ENCODE assay signal across 10 cellular contexts in the genomic region with DNA sequence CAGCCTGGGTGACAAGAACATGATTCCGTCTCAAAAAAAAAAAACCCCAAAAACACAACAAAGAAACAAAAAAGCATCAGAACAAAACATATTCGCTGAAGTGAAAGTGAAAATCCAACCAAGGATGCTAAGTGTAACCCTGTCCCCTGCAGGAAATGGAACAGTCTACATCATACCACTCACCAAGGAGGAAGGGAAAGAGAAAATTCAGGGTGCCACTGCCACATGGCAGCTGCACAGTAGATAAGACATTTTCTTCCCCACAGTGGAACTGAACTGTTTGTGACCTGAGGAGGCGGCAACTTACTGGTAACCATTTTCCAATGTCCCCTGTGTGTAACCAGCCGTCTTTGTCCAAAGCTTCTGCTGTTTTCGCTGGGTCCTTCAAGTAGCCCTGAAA. TPM values are rescaled to one million over a fixed set of nuclear protein-coding genes. Genes with fewer than 3 reads are reported as not detected.
A peak's percentile ranks its signal among the peaks of the same experiment; 100 is the strongest.
DNase-seq lines count a peak whose midpoint lies in the region; ATAC-seq and TF ChIP-seq lines count a peak whose summit lies in the region.
"Had no signal": no experiment of that assay in that cellular context is flagged by ENCODE, and none has a peak within 500 bp of the region (broad histone marks: within the 10 kb centered on the region; RNA-seq: fewer than 3 reads in every experiment).

No MANE protein-coding gene starts in this region.

- in situ Hi-C loops in GM13976 (cut with MboI; ENCODE audit: low sequenced_read_pairs, unreplicated experiment): loop anchor here (10.0 kb wide), 1 partner anchor 213 kb away; no protein-coding TSS in a partner anchor

- no peaks in the 10 kb centered on the region for H3K27me3 ChIP-seq in foreskin keratinocyte

- peaks cover 2% of the 10 kb centered on the region for H3K4me1 Mint-ChIP-seq in memory B cell

- H3K9me3 Mint-ChIP-seq in memory B cell: no peaks in the 10 kb centered on the region

- ATAC-seq in GM21786 (IDR thresholded peaks at IDR 0.05; ENCODE audit: unreplicated experiment) (peak; percentile 88), memory B cell (ENCODE audit: low read depth) (peak; percentile 85), foreskin keratinocyte (no peak)

- DNase-seq in GM13976 (ENCODE audit: low spot score) (peak; percentile 63), T-helper 1 cell (peak in 3 of 5 donors; percentile 8 to 86 (median 18)), memory B cell (ENCODE audit: low spot score in 2 of 2) (no peak), NCI-H1436 treated with DMSO at 0.1 percent for 48 hours (lab: John Stamatoyannopoulos, UW) (no peak), nucleus accumbens (lab: John Stamatoyannopoulos, UW) (no peak), HCEC 1CT (no peak), foreskin keratinocyte (no peak)
- DNase-seq: NCI-H748 treated with DMSO at 0.1 percent for 48 hours had no signal

- peak overlapping the region; percentile 37 for H3K4me3 Mint-ChIP-seq in memory B cell

- no peak for TF ChIP-seq CTCF in GM13976 (IDR thresholded peaks at IDR 0.05; ENCODE audit: borderline replicate concordance, control extremely low read depth, extremely low read depth, insufficient read depth, missing control alignments)
- no peak for TF ChIP-seq CTCF in foreskin keratinocyte (conservative IDR thresholded peaks at IDR 0.05)

- no peaks in the 10 kb centered on the region for H3K4me1 ChIP-seq in foreskin keratinocyte

- H3K27ac ChIP-seq in foreskin keratinocyte: no peak overlapping the region
- H3K27ac ChIP-seq: thoracic aorta had no signal

- peaks cover 53% of the 10 kb centered on the region for H3K36me3 Mint-ChIP-seq in memory B cell

- H3K27me3 Mint-ChIP-seq in memory B cell: no peaks in the 10 kb centered on the region

- H3K27ac Mint-ChIP-seq in memory B cell: peak overlapping the region; percentile 42

RNA-seq across cellular contexts. Expression of a gene that starts 28.2 kb away (rescaled TPM):
- 43.3 and 45.6 TPM in 2 replicates for total RNA-seq in foreskin keratinocyte
- 32.7 and 37.3 TPM in 2 replicates for polyA plus RNA-seq in foreskin keratinocyte

Comparison
In these comparisons a context has a peak if more than half of its experiments do, and no peak if none do; other contexts are left out.
1. DNase-seq: peak in GM13976 (single experiment) and T-helper 1 cell (3 of 5); none in memory B cell (0 of 2), NCI-H1436 treated with DMSO at 0.1 percent for 48 hours (single experiment), nucleus accumbens (0 of 56), HCEC 1CT (single experiment) and foreskin keratinocyte (0 of 2).